ENCODE assay signal across 30 cellular contexts in genomic region chr19:7632340-7633203, GRCh38. TPM values are rescaled to one million over a fixed set of nuclear protein-coding genes. Genes with fewer than 3 reads are reported as not detected.
"Had no signal": no experiment of that assay in that cellular context is flagged by ENCODE, and none has a peak within 500 bp of the region (broad histone marks: within the 10 kb centered on the region; RNA-seq: fewer than 3 reads in every experiment).

No MANE protein-coding gene starts in this region.

- H3K36me3 ChIP-seq: ovary, thyroid gland had no signal

- H3K27ac Mint-ChIP-seq: activated naive CD4-positive, alpha-beta T cell treated with anti-CD3 and anti-CD28 coated beads, Interleukin-2, amount 50 U/mL, for 24 hours; activated naive CD8-positive, alpha-beta T cell treated with anti-CD3 and anti-CD28 coated beads, Interleukin-2, amount 50 U/mL, for 24 hours; activated T-helper 2 cell treated with anti-CD3 and anti-CD28 coated beads, Interferon-gamma antibody, Interleukin-2, Interleukin-4, amounts not matched to agents 10 μg/mL and 5 μg/mL and 100 μg/mL, durations not matched to agents 14 hours and 24 hours and 36 hours; dendritic cell treated with granulocyte-macrophage colony-stimulating factor and Interleukin-4, amounts not matched to agents 40 ng/mL and 50 ng/mL, for 4 days; progenitor cell of endocrine pancreas; stimulated activated memory B cell treated with anti-CD40 and anti-IgM and Interleukin-4, amounts not matched to agents 10 μg/mL and 1 μg/mL and 100 μg/mL, for 72 hours had no signal

- H3K27me3 ChIP-seq: foreskin keratinocyte, neutrophil, ovary, thyroid gland, upper lobe of right lung had no signal

- H3K27ac ChIP-seq: esophagus muscularis mucosa, foreskin keratinocyte, heart left ventricle, neutrophil, ovary, sigmoid colon, stomach, thyroid gland, upper lobe of right lung had no signal

- H3K9me3 ChIP-seq: esophagus muscularis mucosa, heart left ventricle, neutrophil, ovary, sigmoid colon, stomach, thyroid gland, upper lobe of right lung had no signal

- H3K27me3 Mint-ChIP-seq: activated naive CD4-positive, alpha-beta T cell treated with anti-CD3 and anti-CD28 coated beads, Interleukin-2, amount 50 U/mL, for 24 hours; activated naive CD8-positive, alpha-beta T cell treated with anti-CD3 and anti-CD28 coated beads, Interleukin-2, amount 50 U/mL, for 24 hours; dendritic cell treated with granulocyte-macrophage colony-stimulating factor and Interleukin-4, amounts not matched to agents 40 ng/mL and 50 ng/mL, for 4 days; naive thymus-derived CD8-positive, alpha-beta T cell; stimulated activated memory B cell treated with anti-CD40 and anti-IgM and Interleukin-4, amounts not matched to agents 10 μg/mL and 1 μg/mL and 100 μg/mL, for 72 hours had no signal

- H3K4me3 ChIP-seq: esophagus muscularis mucosa, heart left ventricle, ovary, sigmoid colon, stomach, thyroid gland, upper lobe of right lung had no signal

- FAIRE-seq: kidney, small intestine had no signal

- DNase-seq: activated CD4-positive, alpha-beta T cell treated with anti-CD3 and anti-CD28 coated beads, Interleukin-2, amount 50 U/mL, for 1 hour; activated CD4-positive, CD25-positive, alpha-beta regulatory T cell treated with anti-CD3 and anti-CD28 coated beads, Interleukin-2, amount 50 U/mL, for 72 hours; activated naive CD8-positive, alpha-beta T cell treated with anti-CD3 and anti-CD28 coated beads, Interleukin-2, amount 50 U/mL, for 24 hours; amygdala; caudate nucleus; foreskin keratinocyte; heart left ventricle; hypothalamus; immature natural killer cell; kidney; left colon; midbrain; naive thymus-derived CD8-positive, alpha-beta T cell; ovary; retina; sigmoid colon; small intestine; stimulated activated CD4-positive, alpha-beta T cell treated with anti-CD3 and anti-CD28 coated beads, Interleukin-4, amount 100 ng/mL, for 24 hours; stomach; thyroid gland; upper lobe of right lung had no signal

- H3K9me3 Mint-ChIP-seq: activated naive CD4-positive, alpha-beta T cell treated with anti-CD3 and anti-CD28 coated beads, Interleukin-2, amount 50 U/mL, for 24 hours; activated naive CD8-positive, alpha-beta T cell treated with anti-CD3 and anti-CD28 coated beads, Interleukin-2, amount 50 U/mL, for 24 hours; activated T-helper 2 cell treated with anti-CD3 and anti-CD28 coated beads, Interferon-gamma antibody, Interleukin-2, Interleukin-4, amounts not matched to agents 10 μg/mL and 5 μg/mL and 100 μg/mL, durations not matched to agents 14 hours and 24 hours and 36 hours; dendritic cell treated with granulocyte-macrophage colony-stimulating factor and Interleukin-4, amounts not matched to agents 40 ng/mL and 50 ng/mL, for 4 days; immature natural killer cell; naive thymus-derived CD8-positive, alpha-beta T cell; stimulated activated memory B cell treated with anti-CD40 and anti-IgM and Interleukin-4, amounts not matched to agents 10 μg/mL and 1 μg/mL and 100 μg/mL, for 72 hours had no signal

- ATAC-seq: activated naive CD8-positive, alpha-beta T cell treated with anti-CD3 and anti-CD28 coated beads, Interleukin-2, amount 50 U/mL, for 24 hours; foreskin keratinocyte; heart left ventricle; left colon; naive thymus-derived CD8-positive, alpha-beta T cell; stimulated activated memory B cell treated with anti-CD40 and anti-IgM and Interleukin-4, amounts not matched to agents 10 μg/mL and 1 μg/mL and 100 μg/mL, for 72 hours; upper lobe of right lung had no signal

- H3K4me3 Mint-ChIP-seq: activated naive CD8-positive, alpha-beta T cell treated with anti-CD3 and anti-CD28 coated beads, Interleukin-2, amount 50 U/mL, for 24 hours; dendritic cell treated with granulocyte-macrophage colony-stimulating factor and Interleukin-4, amounts not matched to agents 40 ng/mL and 50 ng/mL, for 4 days; stimulated activated memory B cell treated with anti-CD40 and anti-IgM and Interleukin-4, amounts not matched to agents 10 μg/mL and 1 μg/mL and 100 μg/mL, for 72 hours had no signal

RNA-seq across cellular contexts. Expression of gene PCP2, which starts 0.9 kb away (rescaled TPM):
- total RNA-seq: esophagus muscularis mucosa, liver, sigmoid colon had no signal
- polyA plus RNA-seq: foreskin keratinocyte had no signal

RNA-seq across cellular contexts. Expression of gene RETN, which starts 36.3 kb away (rescaled TPM):
- total RNA-seq: activated T-helper 2 cell treated with anti-CD3 and anti-CD28 coated beads, Interferon-gamma antibody, Interleukin-2, Interleukin-4, amounts not matched to agents 10 μg/mL and 5 μg/mL and 100 μg/mL, durations not matched to agents 14 hours and 24 hours and 36 hours; foreskin keratinocyte; left colon; naive thymus-derived CD8-positive, alpha-beta T cell; progenitor cell of endocrine pancreas; sigmoid colon; T-helper 1 cell treated with Interleukin-12 subunit alpha and Interleukin-12 subunit beta and Interleukin-4 antibody, amounts not matched to agents 30 ng/mL and 1 ng/mL, for 36 hours; thyroid gland had no signal
- polyA plus RNA-seq: foreskin keratinocyte had no signal
